ENCODE assay signal across 11 cellular contexts in genomic region chr15:35293353-35294130, GRCh38.
DNase-seq lines count a peak whose midpoint lies in the region; ATAC-seq, FAIRE-seq and TF ChIP-seq lines count a peak whose summit lies in the region.
"Had no signal": no experiment of that assay in that cellular context is flagged by ENCODE, and none has a peak within 500 bp of the region (broad histone marks: within the 10 kb centered on the region; RNA-seq: fewer than 3 reads in every experiment).

No MANE protein-coding gene starts in this region.

- SMC1A ChIA-PET in GM12878 (lab: Charles Lee; ENCODE audit: uncharacterized antibody, unreplicated experiment) = interaction anchor here (0.7 to 1.7 kb wide), 3 partner anchors 12 to 215 kb away, joined by 3 to 7 read pairs (median 5); no protein-coding TSS in a partner anchor

- RAD21 ChIA-PET in GM12878 (lab: Charles Lee; ENCODE audit: unreplicated experiment) = interaction anchor here (0.8 to 1.7 kb wide), 2 partner anchors 128 to 151 kb away, joined by 3 to 5 read pairs; no protein-coding TSS in a partner anchor

- ATAC-seq in GM12878 = peak; percentile 64
- ATAC-seq in right lobe of liver = peak; percentile 49 to 93 (median 59)

- BruUV-seq in GM12878 (replicated peaks; lab: Mats Ljungman, UMichigan) = no TSS peak

- no peak for FAIRE-seq in GM12878 (lab: Jason Lieb, UNC)

- H3K4me3 ChIP-seq in LNCaP clone FGC (ENCODE audit: low read depth, low read length) (no peak overlapping the region), GM12878 (no peak overlapping the region), right lobe of liver (no peak overlapping the region)

- no peaks in the 10 kb centered on the region for H3K79me2 ChIP-seq in GM12878 (ENCODE audit: control insufficient read depth, insufficient read depth, low read length)

- no peaks in the 10 kb centered on the region for H3K9me3 ChIP-seq in GM12878 (replicated peaks; ENCODE audit: control insufficient read depth, insufficient read depth, low read length)
- no peaks in the 10 kb centered on the region for H3K9me3 ChIP-seq in right lobe of liver

- no peak overlapping the region for H2AFZ ChIP-seq in GM12878 (ENCODE audit: control insufficient read depth, low read depth, low read length)

- 0 out of 2 replicates have a peak, but pooled peaks have one; percentile 20 for TF ChIP-seq CTCF in LNCaP clone FGC (IDR thresholded peaks at IDR 0.05; ENCODE audit: control insufficient read depth, extremely low read depth, insufficient read depth)
- no peak for TF ChIP-seq CTCF in GM12878 (IDR thresholded peaks at IDR 0.05 in 2 of 3, conservative IDR thresholded peaks at IDR 0.05 in 1 of 3; ENCODE audit: control insufficient read depth in 2 of 3, extremely low read depth in 1 of 3, insufficient read depth in 1 of 3, low read depth in 3 of 3, low read length in 3 of 3)
- peak in 3 of 4 donors; percentile 10 to 47 (median 28) for TF ChIP-seq CTCF in right lobe of liver (IDR thresholded peaks at IDR 0.05)

- no peak for TF ChIP-seq RAD21 in GM12878 (IDR thresholded peaks at IDR 0.05; ENCODE audit: insufficient read depth, low read depth, low read length)

- DNase-seq in COLO829 (ENCODE audit: low spot score) (peak; percentile 80), LNCaP clone FGC (ENCODE audit: low read depth) (no peak), GM12878 (ENCODE audit: low read depth, low spot score) (no peak), right lobe of liver (no peak), SHP77 treated with DMSO at 0.1 percent for 48 hours (lab: John Stamatoyannopoulos, UW) (no peak)
- no peak for DNase-seq in stimulated activated CD4-positive, alpha-beta T cell treated with anti-CD3 and anti-CD28 coated beads, Interleukin-15, amount 100 ng/mL, for 24 hours
- DNase-seq in stimulated activated CD4-positive, alpha-beta T cell treated with anti-CD3 and anti-CD28 coated beads, Interleukin-4, amount 100 ng/mL, for 24 hours = no peak
- no peak for DNase-seq in activated CD4-positive, alpha-beta T cell treated with anti-CD3 and anti-CD28 coated beads for 1 hour
- DNase-seq: GDM1, glutamatergic neuron, NCI-H1436 had no signal

- 47% methylated on average over 4 of the region's 4 CpGs for WGBS in GM12878 (ENCODE audit: insufficient coverage, insufficient replicate concordance, low lambda C conversion rate, missing lambda C conversion rate)
- 68% methylated on average over 3 of the region's 4 CpGs for WGBS in right lobe of liver (ENCODE audit: insufficient coverage, low coverage, low lambda C conversion rate, missing lambda C conversion rate)

- H3K9ac ChIP-seq in GM12878 (ENCODE audit: control insufficient read depth, insufficient read depth, low read length) = no peak overlapping the region

- H3K36me3 ChIP-seq in GM12878 (ENCODE audit: control insufficient read depth in 2 of 2, insufficient read depth in 2 of 2, low read length in 1 of 2) (no peaks in the 10 kb centered on the region), right lobe of liver (no peaks in the 10 kb centered on the region)

- no peak for TF ChIP-seq EP300 in GM12878 (IDR thresholded peaks at IDR 0.05; ENCODE audit: borderline replicate concordance in 1 of 2, control insufficient read depth in 1 of 2, low read depth in 2 of 2, low read length in 2 of 2)

- TF ChIP-seq POLR2A in GM12878 (IDR thresholded peaks at IDR 0.05; ENCODE audit: low read depth, low read length) (no peak), right lobe of liver (IDR thresholded peaks at IDR 0.05) (no peak)

- H3K4me1 ChIP-seq in GM12878 (ENCODE audit: control insufficient read depth, insufficient read depth, low read length) (no peaks in the 10 kb centered on the region), right lobe of liver (peaks cover 0 to 5% (median 0%) of the 10 kb centered on the region in 4 donors)

- POLR2A ChIA-PET in GM12878 (lab: Charles Lee) = no interaction called here

- intact Hi-C loops in GM12878 (cut with micrococcal nuclease; ENCODE audit: unreplicated experiment) (loop anchor here (5.0 kb wide), 1 partner anchor 224 kb away; no protein-coding TSS in a partner anchor), right lobe of liver (cut with DNase I) (loop anchor here in 1 of 2 donors (10.0 kb wide), 1 partner anchor 141 kb away; no protein-coding TSS in a partner anchor)

- in situ Hi-C loops in GM12878 (cut with MboI) = no loop called here

- H4K20me1 ChIP-seq in GM12878 (ENCODE audit: control insufficient read depth, insufficient read depth) = no peaks in the 10 kb centered on the region

- no peaks in the 10 kb centered on the region for H3K27me3 ChIP-seq in GM12878 (replicated peaks in 1 of 2; ENCODE audit: control insufficient read depth in 2 of 2, insufficient read depth in 2 of 2, low read length in 1 of 2)
- H3K27me3 ChIP-seq in right lobe of liver = no peaks in the 10 kb centered on the region

- CTCF ChIA-PET in GM12878 (lab: Yijun Ruan, JAX) = interaction anchor here (0.7 to 3.3 kb wide), 2 partner anchors 151 to 1193 kb away, joined by 3 to 23 read pairs; no protein-coding TSS in a partner anchor

- H3K27ac ChIP-seq in GM12878 (ENCODE audit: control insufficient read depth, insufficient read depth) (no peak overlapping the region), right lobe of liver (no peak overlapping the region)

- no peak overlapping the region for H3K4me2 ChIP-seq in GM12878 (ENCODE audit: control insufficient read depth, insufficient read depth)

TF ChIP-seq in GM12878, 131 proteins besides CTCF, POLR2A, EP300 and RAD21:
- TF ChIP-seq PAX8 (IDR thresholded peaks at IDR 0.05) = no peak
- no peak for TF ChIP-seq PKNOX1 (IDR thresholded peaks at IDR 0.05)
- no peak for TF ChIP-seq CUX1 (IDR thresholded peaks at IDR 0.05; ENCODE audit: insufficient replicate concordance, low read depth, low read length)
- no peak for TF ChIP-seq NR2F1 (conservative IDR thresholded peaks at IDR 0.05)
- TF ChIP-seq SIN3A (IDR thresholded peaks at IDR 0.05; ENCODE audit: low read depth, low read length) = no peak

Comparison
In these comparisons a context has a peak if more than half of its experiments do, and no peak if none do; other contexts are left out.
1. CTCF ChIP-seq: peak in LNCaP clone FGC (single experiment) and right lobe of liver (3 of 4); none in GM12878 (0 of 3).